ENCODE assay signal across 11 cellular contexts in genomic region chr10:77892761-77893160, GRCh38.
"Had no signal": no experiment of that assay in that cellular context is flagged by ENCODE, and none has a peak within 500 bp of the region (broad histone marks: within the 10 kb centered on the region; RNA-seq: fewer than 3 reads in every experiment).

No MANE protein-coding gene starts in this region.

- DNase-seq: activated CD4-positive, alpha-beta memory T cell treated with anti-CD3 and anti-CD28 coated beads, Interleukin-2, amount 10 ng/mL, durations not matched to agents 7 days and 5 days; activated CD8-positive, alpha-beta memory T cell treated with anti-CD3 and anti-CD28 coated beads, Interleukin-2, amount 50 U/mL, for 4 hours; activated naive CD4-positive, alpha-beta T cell; caudate nucleus; effector CD4-positive, alpha-beta T cell; left ventricle myocardium superior; stimulated activated CD4-positive, alpha-beta T cell treated with anti-CD3 and anti-CD28 coated beads, Interleukin-12 subunit alpha, Interleukin-12 subunit beta, amount 100 ng/mL, for 4 hours; stimulated activated naive CD4-positive, alpha-beta T cell; SW 1271 had no signal

- H3K27ac Mint-ChIP-seq: activated CD4-positive, alpha-beta memory T cell treated with anti-CD3 and anti-CD28 coated beads, Interleukin-2, amount 10 ng/mL, durations not matched to agents 7 days and 5 days; activated T-helper 1 cell treated with anti-CD3 and anti-CD28 coated beads, Interleukin-12 subunit alpha, Interleukin-12 subunit beta, Interleukin-2, Interleukin-4 antibody, amounts not matched to agents 30 ng/mL and 10 ng/mL and 1 ng/mL, durations not matched to agents 14 hours and 24 hours and 36 hours had no signal

- H3K4me3 Mint-ChIP-seq: activated CD4-positive, alpha-beta memory T cell treated with anti-CD3 and anti-CD28 coated beads, Interleukin-2, amount 10 ng/mL, durations not matched to agents 7 days and 5 days; activated T-helper 1 cell treated with anti-CD3 and anti-CD28 coated beads, Interleukin-12 subunit alpha, Interleukin-12 subunit beta, Interleukin-2, Interleukin-4 antibody, amounts not matched to agents 30 ng/mL and 10 ng/mL and 1 ng/mL, durations not matched to agents 14 hours and 24 hours and 36 hours had no signal

- H3K4me3 ChIP-seq: coronary artery had no signal

- H3K9me3 Mint-ChIP-seq: activated CD4-positive, alpha-beta memory T cell treated with anti-CD3 and anti-CD28 coated beads, Interleukin-2, amount 10 ng/mL, durations not matched to agents 7 days and 5 days; activated T-helper 1 cell treated with anti-CD3 and anti-CD28 coated beads, Interleukin-12 subunit alpha, Interleukin-12 subunit beta, Interleukin-2, Interleukin-4 antibody, amounts not matched to agents 30 ng/mL and 10 ng/mL and 1 ng/mL, durations not matched to agents 14 hours and 24 hours and 36 hours had no signal

- H3K27ac ChIP-seq: coronary artery had no signal
